ENCODE assay signal across 20 cellular contexts in the genomic region with DNA sequence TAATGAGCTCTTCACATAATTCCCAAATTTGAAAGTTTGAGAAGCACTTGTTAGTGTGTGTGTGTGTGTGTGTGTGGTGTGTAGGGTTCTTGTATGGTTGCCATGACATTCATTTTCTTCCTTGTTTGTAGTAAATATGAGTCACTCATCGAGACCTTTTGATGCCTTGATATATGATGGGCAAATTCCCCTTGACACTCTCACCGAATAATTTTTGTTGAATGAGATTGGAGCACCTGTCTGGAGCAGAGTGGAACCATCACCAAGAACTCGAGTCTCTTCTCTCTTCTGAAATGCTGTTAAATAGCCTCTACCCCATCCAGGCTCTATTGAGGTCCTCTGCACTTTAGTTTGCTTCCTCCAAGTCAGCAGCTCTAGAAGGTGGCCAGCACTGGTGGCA. TPM values are rescaled to one million over a fixed set of nuclear protein-coding genes. Genes with fewer than 3 reads are reported as not detected.
DNase-seq lines count a peak whose midpoint lies in the region; ATAC-seq, FAIRE-seq and TF ChIP-seq lines count a peak whose summit lies in the region.
"Had no signal": no experiment of that assay in that cellular context is flagged by ENCODE, and none has a peak within 500 bp of the region (broad histone marks: within the 10 kb centered on the region; RNA-seq: fewer than 3 reads in every experiment).

No MANE protein-coding gene starts in this region.

- no peak for TF ChIP-seq POLR2A in K562 (conservative IDR thresholded peaks at IDR 0.05)
- no peak for TF ChIP-seq POLR2A in gastrocnemius medialis (IDR thresholded peaks at IDR 0.05)

- no peaks in the 10 kb centered on the region for H3K36me3 Mint-ChIP-seq in activated CD8-positive, alpha-beta T cell treated with anti-CD3 and anti-CD28 coated beads for 36 hours (ENCODE audit: low read depth)
- no peaks in the 10 kb centered on the region for H3K36me3 Mint-ChIP-seq in activated CD8-positive, alpha-beta T cell treated with anti-CD3 and anti-CD28 coated beads, Interleukin-2, amount 10 ng/mL, durations not matched to agents 7 days and 5 days (ENCODE audit: low read depth)
- H3K36me3 Mint-ChIP-seq in activated naive CD8-positive, alpha-beta T cell treated with anti-CD3 and anti-CD28 coated beads, Interleukin-2, amount 50 U/mL, for 24 hours (ENCODE audit: low read depth) = no peaks in the 10 kb centered on the region
- H3K36me3 Mint-ChIP-seq in activated naive CD8-positive, alpha-beta T cell treated with anti-CD3 and anti-CD28 coated beads for 36 hours = no peaks in the 10 kb centered on the region
- H3K36me3 Mint-ChIP-seq: CD4-positive, alpha-beta memory T cell had no signal

- TF ChIP-seq RAD21 in K562 (CRISPR knock-in tag; conservative IDR thresholded peaks at IDR 0.05 in 1 of 2, IDR thresholded peaks at IDR 0.05 in 1 of 2) = no peak

- in situ Hi-C loops in K562 (cut with MboI) (loop anchor here (10.0 kb wide), 1 partner anchor 313 kb away; no protein-coding TSS in a partner anchor), gastrocnemius medialis (cut with MboI; ENCODE audit: low sequenced_read_pairs in 4 of 4) (loop anchor here in 3 of 4 donors (10.0 to 25.0 kb wide), 3 partner anchors 133 to 146 kb away; no protein-coding TSS in a partner anchor)

- H3K27me3 Mint-ChIP-seq in activated CD8-positive, alpha-beta T cell treated with anti-CD3 and anti-CD28 coated beads for 36 hours = no peaks in the 10 kb centered on the region
- H3K27me3 Mint-ChIP-seq in activated CD8-positive, alpha-beta T cell treated with anti-CD3 and anti-CD28 coated beads, Interleukin-2, amount 10 ng/mL, durations not matched to agents 7 days and 5 days (ENCODE audit: low read depth) = no peaks in the 10 kb centered on the region
- peaks cover 3% of the 10 kb centered on the region for H3K27me3 Mint-ChIP-seq in activated naive CD8-positive, alpha-beta T cell treated with anti-CD3 and anti-CD28 coated beads, Interleukin-2, amount 50 U/mL, for 24 hours
- H3K27me3 Mint-ChIP-seq in activated naive CD8-positive, alpha-beta T cell treated with anti-CD3 and anti-CD28 coated beads for 36 hours = peaks cover 4% of the 10 kb centered on the region
- H3K27me3 Mint-ChIP-seq in stimulated activated naive CD8-positive, alpha-beta T cell treated with anti-CD3 and anti-CD28 coated beads, Interleukin-15, amount 100 ng/mL, for 72 hours = no peaks in the 10 kb centered on the region

- no peaks in the 10 kb centered on the region for H3K27me3 ChIP-seq in K562 (ENCODE audit: control insufficient read depth in 2 of 2, insufficient read depth in 2 of 2, low read length in 2 of 2)
- no peaks in the 10 kb centered on the region for H3K27me3 ChIP-seq in gastrocnemius medialis

- no peak overlapping the region for H3K4me3 ChIP-seq in K562
- no peak overlapping the region for H3K4me3 ChIP-seq in gastrocnemius medialis
- H3K4me3 ChIP-seq: GM12878 had no signal

- no peak overlapping the region for H3K4me2 ChIP-seq in K562 (ENCODE audit: insufficient read depth, low read length)

- H3K9me3 ChIP-seq in K562 (replicated peaks; ENCODE audit: control insufficient read depth, insufficient read depth, low read depth, low read length) (no peaks in the 10 kb centered on the region), gastrocnemius medialis (no peaks in the 10 kb centered on the region)

- no peak overlapping the region for H2AFZ ChIP-seq in K562 (ENCODE audit: low read depth, low read length)

- H4K20me1 ChIP-seq in K562 (replicated peaks; ENCODE audit: control insufficient read depth, insufficient read depth, low read length) = no peaks in the 10 kb centered on the region

- H3K9me3 Mint-ChIP-seq in activated CD8-positive, alpha-beta T cell treated with anti-CD3 and anti-CD28 coated beads for 36 hours = no peaks in the 10 kb centered on the region
- H3K9me3 Mint-ChIP-seq in activated CD8-positive, alpha-beta T cell treated with anti-CD3 and anti-CD28 coated beads, Interleukin-2, amount 10 ng/mL, durations not matched to agents 7 days and 5 days (ENCODE audit: insufficient read depth) = no peaks in the 10 kb centered on the region
- H3K9me3 Mint-ChIP-seq in activated naive CD8-positive, alpha-beta T cell treated with anti-CD3 and anti-CD28 coated beads, Interleukin-2, amount 50 U/mL, for 24 hours = no peaks in the 10 kb centered on the region
- no peaks in the 10 kb centered on the region for H3K9me3 Mint-ChIP-seq in activated naive CD8-positive, alpha-beta T cell treated with anti-CD3 and anti-CD28 coated beads for 36 hours
- no peaks in the 10 kb centered on the region for H3K9me3 Mint-ChIP-seq in stimulated activated naive CD8-positive, alpha-beta T cell treated with anti-CD3 and anti-CD28 coated beads, Interleukin-15, amount 100 ng/mL, for 72 hours
- H3K9me3 Mint-ChIP-seq: CD4-positive, alpha-beta memory T cell had no signal

- H3K79me2 ChIP-seq in K562 (ENCODE audit: control insufficient read depth, insufficient read depth, low read length) = no peaks in the 10 kb centered on the region

- 8% methylated on average over 3 of the region's 3 CpGs for WGBS in K562 (ENCODE audit: insufficient coverage, low coverage, missing lambda C conversion rate)

- H3K9ac ChIP-seq in K562 (ENCODE audit: insufficient read depth in 1 of 2, low read depth in 2 of 2, low read length in 2 of 2) = no peak overlapping the region

- no peak for TF ChIP-seq CTCF in activated CD8-positive, alpha-beta T cell treated with anti-CD3 and anti-CD28 coated beads for 36 hours (IDR thresholded peaks at IDR 0.05)
- TF ChIP-seq CTCF in K562 (IDR thresholded peaks at IDR 0.05 in 2 of 3, conservative IDR thresholded peaks at IDR 0.05 in 1 of 3; ENCODE audit: insufficient read depth in 2 of 3, low read depth in 1 of 3, low read length in 3 of 3) (no peak), gastrocnemius medialis (IDR thresholded peaks at IDR 0.05 in 4 of 5, conservative IDR thresholded peaks at IDR 0.05 in 1 of 5) (no peak)

- POLR2A ChIA-PET in activated CD8-positive, alpha-beta T cell treated with anti-CD3 and anti-CD28 coated beads for 36 hours (lab: Charles Lee) = no interaction called here
- POLR2A ChIA-PET in activated CD8-positive, alpha-beta T cell treated with anti-CD3 and anti-CD28 coated beads, Interleukin-2, amount 10 ng/mL, durations not matched to agents 7 days and 5 days (lab: Charles Lee) = no interaction called here
- POLR2A ChIA-PET in K562 (lab: Yijun Ruan, JAX) = no interaction called here

- H3K27ac Mint-ChIP-seq in activated CD8-positive, alpha-beta T cell treated with anti-CD3 and anti-CD28 coated beads for 36 hours = no peak overlapping the region
- H3K27ac Mint-ChIP-seq in activated CD8-positive, alpha-beta T cell treated with anti-CD3 and anti-CD28 coated beads, Interleukin-2, amount 10 ng/mL, durations not matched to agents 7 days and 5 days = no peak overlapping the region
- H3K27ac Mint-ChIP-seq in activated naive CD8-positive, alpha-beta T cell treated with anti-CD3 and anti-CD28 coated beads, Interleukin-2, amount 50 U/mL, for 24 hours = no peak overlapping the region
- no peak overlapping the region for H3K27ac Mint-ChIP-seq in activated naive CD8-positive, alpha-beta T cell treated with anti-CD3 and anti-CD28 coated beads for 36 hours
- H3K27ac Mint-ChIP-seq in stimulated activated naive CD8-positive, alpha-beta T cell treated with anti-CD3 and anti-CD28 coated beads, Interleukin-15, amount 100 ng/mL, for 72 hours = no peak overlapping the region

- TF ChIP-seq EP300 in K562 (IDR thresholded peaks at IDR 0.05; ENCODE audit: low read length) = no peak

- peak; percentile 46 for ATAC-seq in activated CD8-positive, alpha-beta T cell treated with anti-CD3 and anti-CD28 coated beads for 36 hours
- ATAC-seq in activated CD8-positive, alpha-beta T cell treated with anti-CD3 and anti-CD28 coated beads, Interleukin-2, amount 10 ng/mL, durations not matched to agents 7 days and 5 days = no peak
- ATAC-seq in activated naive CD8-positive, alpha-beta T cell treated with anti-CD3 and anti-CD28 coated beads, Interleukin-2, amount 50 U/mL, for 24 hours = peak; percentile 37
- no peak for ATAC-seq in K562
- ATAC-seq in stimulated activated naive CD8-positive, alpha-beta T cell treated with anti-CD3 and anti-CD28 coated beads, Interleukin-15, amount 100 ng/mL, for 72 hours = peak; percentile 60
- ATAC-seq in gastrocnemius medialis = no peak
- ATAC-seq in GM21423 (IDR thresholded peaks at IDR 0.05; ENCODE audit: unreplicated experiment) = no peak
- ATAC-seq: GM12878 had no signal

- no peaks in the 10 kb centered on the region for H3K36me3 ChIP-seq in K562 (ENCODE audit: control insufficient read depth, insufficient read depth, low read length)
- H3K36me3 ChIP-seq in gastrocnemius medialis = no peaks in the 10 kb centered on the region

- CTCF ChIA-PET in activated CD8-positive, alpha-beta T cell treated with anti-CD3 and anti-CD28 coated beads for 36 hours (lab: Charles Lee) = interaction anchor here (2.0 to 5.1 kb wide), 3 partner anchors 137 to 542 kb away, joined by 5 to 95 read pairs (median 8); no protein-coding TSS in a partner anchor
- CTCF ChIA-PET in activated CD8-positive, alpha-beta T cell treated with anti-CD3 and anti-CD28 coated beads, Interleukin-2, amount 10 ng/mL, durations not matched to agents 7 days and 5 days (lab: Charles Lee) = interaction anchor here (1.0 to 4.3 kb wide), 5 partner anchors 30 to 146 kb away, joined by 3 to 60 read pairs (median 4); no protein-coding TSS in a partner anchor
- CTCF ChIA-PET in K562 (lab: Yijun Ruan, JAX; ENCODE audit: low intra/inter-chr PET ratio) = interaction anchor here (4.3 kb wide), 1 partner anchor 141 kb away, joined by 48 read pairs; no protein-coding TSS in a partner anchor

- peaks cover 15% of the 10 kb centered on the region for H3K4me1 Mint-ChIP-seq in activated CD8-positive, alpha-beta T cell treated with anti-CD3 and anti-CD28 coated beads for 36 hours (ENCODE audit: low read depth)
- H3K4me1 Mint-ChIP-seq in activated CD8-positive, alpha-beta T cell treated with anti-CD3 and anti-CD28 coated beads, Interleukin-2, amount 10 ng/mL, durations not matched to agents 7 days and 5 days (ENCODE audit: low read depth) = peaks cover 10% of the 10 kb centered on the region
- H3K4me1 Mint-ChIP-seq in activated naive CD8-positive, alpha-beta T cell treated with anti-CD3 and anti-CD28 coated beads, Interleukin-2, amount 50 U/mL, for 24 hours = peaks cover 24% of the 10 kb centered on the region
- peaks cover 21% of the 10 kb centered on the region for H3K4me1 Mint-ChIP-seq in activated naive CD8-positive, alpha-beta T cell treated with anti-CD3 and anti-CD28 coated beads for 36 hours
- H3K4me1 Mint-ChIP-seq in stimulated activated naive CD8-positive, alpha-beta T cell treated with anti-CD3 and anti-CD28 coated beads, Interleukin-15, amount 100 ng/mL, for 72 hours = peaks cover 13% of the 10 kb centered on the region

- intact Hi-C loops in activated CD8-positive, alpha-beta T cell treated with anti-CD3 and anti-CD28 coated beads for 36 hours (cut with micrococcal nuclease) = no loop called here
- intact Hi-C loops in K562 (cut with micrococcal nuclease) (no loop called here), gastrocnemius medialis (cut with DNase I; ENCODE audit: low total_unique reads) (no loop called here)

- DNase-seq in activated CD8-positive, alpha-beta T cell treated with anti-CD3 and anti-CD28 coated beads for 36 hours = no peak
- DNase-seq in activated CD8-positive, alpha-beta T cell treated with anti-CD3 and anti-CD28 coated beads, Interleukin-2, amount 10 ng/mL, durations not matched to agents 7 days and 5 days = no peak
- DNase-seq in activated naive CD8-positive, alpha-beta T cell treated with anti-CD3 and anti-CD28 coated beads, Interleukin-2, amount 50 U/mL, for 24 hours = no peak
- no peak for DNase-seq in activated naive CD8-positive, alpha-beta T cell treated with anti-CD3 and anti-CD28 coated beads for 36 hours
- DNase-seq in K562 (ENCODE audit: extremely low read depth in 1 of 4, low spot score in 3 of 4) = no peak
- no peak for DNase-seq in stimulated activated naive CD8-positive, alpha-beta T cell treated with anti-CD3 and anti-CD28 coated beads, Interleukin-15, amount 100 ng/mL, for 72 hours
- DNase-seq in gastrocnemius medialis = no peak
- DNase-seq: C1 segment of cervical spinal cord; Calu3; CD4-positive, alpha-beta memory T cell; COR-L47; DMS79; EL; GDM1; H7; HCEC 1CT had no signal

- H3K4me3 Mint-ChIP-seq in activated CD8-positive, alpha-beta T cell treated with anti-CD3 and anti-CD28 coated beads for 36 hours = no peak overlapping the region
- H3K4me3 Mint-ChIP-seq in activated CD8-positive, alpha-beta T cell treated with anti-CD3 and anti-CD28 coated beads, Interleukin-2, amount 10 ng/mL, durations not matched to agents 7 days and 5 days = no peak overlapping the region
- no peak overlapping the region for H3K4me3 Mint-ChIP-seq in activated naive CD8-positive, alpha-beta T cell treated with anti-CD3 and anti-CD28 coated beads, Interleukin-2, amount 50 U/mL, for 24 hours
- H3K4me3 Mint-ChIP-seq in activated naive CD8-positive, alpha-beta T cell treated with anti-CD3 and anti-CD28 coated beads for 36 hours = no peak overlapping the region
- no peak overlapping the region for H3K4me3 Mint-ChIP-seq in stimulated activated naive CD8-positive, alpha-beta T cell treated with anti-CD3 and anti-CD28 coated beads, Interleukin-15, amount 100 ng/mL, for 72 hours
- H3K4me3 Mint-ChIP-seq: CD4-positive, alpha-beta memory T cell had no signal

- no peak for FAIRE-seq in K562 (lab: Jason Lieb, UNC)
- FAIRE-seq: GM12878, H1 had no signal

- H3K9me1 ChIP-seq in K562 (ENCODE audit: control insufficient read depth, insufficient read depth, low read length) = no peaks in the 10 kb centered on the region

- BruUV-seq in K562 (replicated peaks; lab: Mats Ljungman, UMichigan) = no TSS peak

- H3K4me1 ChIP-seq in K562 (replicated peaks in 1 of 2; ENCODE audit: control insufficient read depth in 2 of 2, insufficient read depth in 2 of 2, low read length in 2 of 2) (peaks cover 0 to 15% of the 10 kb centered on the region in 2 experiments; a peak in 3 of 5 replicates), gastrocnemius medialis (no peaks in the 10 kb centered on the region)

- no peak overlapping the region for H3K27ac ChIP-seq in K562 (ENCODE audit: extremely low read depth, low read depth, low read length)
- H3K27ac ChIP-seq in gastrocnemius medialis = no peak overlapping the region

RNA-seq across cellular contexts. Expression of a gene that starts 29.6 kb away (rescaled TPM):
- total RNA-seq in activated CD8-positive, alpha-beta T cell treated with anti-CD3 and anti-CD28 coated beads for 36 hours = 1 to 10 TPM; 3.2 to 4.8 TPM
- total RNA-seq in activated CD8-positive, alpha-beta T cell treated with anti-CD3 and anti-CD28 coated beads, Interleukin-2, amount 10 ng/mL, durations not matched to agents 7 days and 5 days = 1 to 10 TPM; 2.2 to 2.7 TPM
- total RNA-seq in activated naive CD8-positive, alpha-beta T cell treated with anti-CD3 and anti-CD28 coated beads for 36 hours = 1 to 10 TPM; 2.7 to 3.7 TPM
- total RNA-seq in K562 (2011; cell fraction: chromatin; rRNA removed; ENCODE audit: low replicate concordance) = 4.1 and 23.9 TPM in 2 replicates
- total RNA-seq in K562 (2011; cell fraction: nucleolus; rRNA removed) = 2.7 and 4.9 TPM in 2 replicates
- 8.4 and 13.0 TPM in 2 replicates for total RNA-seq in K562 (2011; cell fraction: nucleoplasm; rRNA removed)
- total RNA-seq in K562 (2014; rRNA removed) (7.8 and 8.4 TPM in 2 replicates), K562 (2014; rRNA removed; fragmentation: Illumina TruSeq; extraction: Trizol) (16.8 and 18.7 TPM in 2 replicates), K562 (2015; rRNA removed; fragmentation: Illumina TruSeq; extraction: Trizol) (15.1 and 15.7 TPM in 2 replicates), K562 (2021) (9.5 and 13.6 TPM in 2 replicates), gastrocnemius medialis (1 to 10 TPM in 2 of 4 donors, under 1 TPM in 2; 0.40 to 1.0 (median 0.79) TPM)
- polyA plus RNA-seq in K562 (2011; rRNA removed) (10.7 and 13.1 TPM in 2 replicates), K562 (2014; fragmentation: Illumina TruSeq; extraction: Trizol) (11.2 and 15.1 TPM in 2 replicates), K562 (2014; fragmentation: Nextera tagmentation; extraction: Ambion mirVana) (1 to 10 TPM; 6.4 to 9.3 TPM), K562 (2014; rRNA removed) (9.9 and 10.1 TPM in 2 replicates)
- 1.9 and 4.1 TPM in 2 replicates for polyA plus RNA-seq in K562 (2011; cell fraction: cytosol; rRNA removed)
- 13.8 and 14.7 TPM in 2 replicates for polyA plus RNA-seq in K562 (2011; cell fraction: nucleus; rRNA removed)
- polyA plus RNA-seq in K562 (2012) = 6.3 and 8.8 TPM in 2 replicates
- polyA minus RNA-seq in K562 (2011; rRNA and poly(A)+ RNA removed) = 10.7 and 12.1 TPM in 2 replicates
- 3.3 and 6.6 TPM in 2 replicates for polyA minus RNA-seq in K562 (2011; cell fraction: cytosol; rRNA and poly(A)+ RNA removed)
- polyA minus RNA-seq in K562 (2011; cell fraction: nucleus; rRNA and poly(A)+ RNA removed) = 13.3 and 16.1 TPM in 2 replicates
- total RNA-seq: GM12878 had no signal
- polyA plus RNA-seq: BJ had no signal

Comparison
In these comparisons a context has a peak if more than half of its experiments do, and no peak if none do; other contexts are left out.
1. ATAC-seq: peak in activated CD8-positive, alpha-beta T cell treated with anti-CD3 and anti-CD28 coated beads for 36 hours (single experiment), activated naive CD8-positive, alpha-beta T cell treated with anti-CD3 and anti-CD28 coated beads, Interleukin-2, amount 50 U/mL, for 24 hours (single experiment) and stimulated activated naive CD8-positive, alpha-beta T cell treated with anti-CD3 and anti-CD28 coated beads, Interleukin-15, amount 100 ng/mL, for 72 hours (single experiment); none in activated CD8-positive, alpha-beta T cell treated with anti-CD3 and anti-CD28 coated beads, Interleukin-2, amount 10 ng/mL, durations not matched to agents 7 days and 5 days (single experiment), K562 (single experiment), gastrocnemius medialis (0 of 2) and GM21423 (single experiment).